In the genomic region with DNA sequence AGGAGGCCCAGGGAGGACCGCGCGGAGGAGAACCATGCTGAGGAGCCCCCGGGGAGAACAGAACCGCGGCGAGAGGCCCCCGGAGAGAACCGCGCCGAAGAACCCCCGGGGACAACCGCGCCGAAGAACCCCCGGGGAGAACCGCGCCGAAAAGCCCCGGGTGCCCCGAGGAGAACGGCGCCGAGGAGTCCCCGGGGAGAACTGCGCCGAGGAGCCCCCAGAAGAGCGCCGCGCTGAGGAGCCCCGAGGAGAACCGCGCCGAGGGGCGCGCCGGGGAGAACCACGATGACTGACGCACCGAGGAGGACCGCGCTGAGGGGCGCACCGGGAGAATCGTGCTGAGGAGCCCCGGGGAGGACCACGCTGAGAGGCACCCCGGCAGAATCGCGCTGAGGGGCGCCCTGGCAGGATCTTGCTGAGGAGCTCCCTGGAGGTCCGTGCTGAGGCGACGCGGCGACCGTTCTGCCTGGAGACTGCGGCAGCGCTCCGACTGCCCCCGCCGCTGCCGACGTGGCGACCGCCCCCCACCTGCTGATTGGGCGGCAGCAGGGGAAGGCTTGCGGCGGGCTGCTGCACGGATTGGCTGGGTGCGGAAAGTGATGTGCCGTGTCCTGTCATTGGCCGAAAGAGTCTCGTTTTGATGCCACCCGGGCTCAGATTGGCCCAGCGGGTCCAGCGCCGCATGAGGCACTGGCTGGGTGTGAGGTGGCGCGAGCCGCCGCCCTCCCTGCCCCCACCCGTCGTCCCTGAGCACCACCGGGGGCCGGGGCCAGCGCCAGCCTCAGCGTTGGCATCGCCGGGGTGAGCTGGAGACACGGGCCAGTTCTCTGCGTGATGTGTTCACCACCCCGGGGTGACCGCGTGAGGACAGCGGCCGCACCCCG, we compare ENCODE assay signal across 8 cellular contexts. TPM values are rescaled to one million over a fixed set of nuclear protein-coding genes. Genes with fewer than 3 reads are reported as not detected.
DNase-seq lines count a peak whose midpoint lies in the region; ATAC-seq and TF ChIP-seq lines count a peak whose summit lies in the region.

A gene (minus strand): TSS at position 464 of the 884 bp plus-strand sequence.

- H3K4me3 ChIP-seq in CD8-positive, alpha-beta memory T cell (ENCODE audit: low read length), result peak within 1 kb of the TSS; percentile 53
- H3K4me3 ChIP-seq in endodermal cell (ENCODE audit: low read length), result peak within 1 kb of the TSS; percentile 90

- peak within 1 kb of the TSS; percentile 65 for H3K27ac ChIP-seq in CD8-positive, alpha-beta memory T cell (ENCODE audit: low read depth, low read length)
- H3K27ac ChIP-seq in endodermal cell (ENCODE audit: low read depth, low read length), result peak within 1 kb of the TSS; percentile 51

- H3K27me3 Mint-ChIP-seq in CD8-positive, alpha-beta memory T cell, result peaks cover 0 to 2% of the 10 kb centered on the region in 2 donors
- H3K27me3 Mint-ChIP-seq in endodermal cell (ENCODE audit: insufficient read depth) (peaks cover 33% of the 10 kb centered on the region), mesothelial cell of epicardium (ENCODE audit: low read depth) (no peaks in the 10 kb centered on the region)

- WGBS in endodermal cell (ENCODE audit: insufficient coverage in 1 of 2, insufficient read length in 1 of 2), 2 experiments, result 40 to 52% methylated on average over 55 to 98 of the region's 98 CpGs

- H3K27me3 ChIP-seq in CD8-positive, alpha-beta memory T cell (ENCODE audit: insufficient read depth, low read length, poor library complexity, severe bottlenecking), result no peaks in the 10 kb centered on the region
- no peaks in the 10 kb centered on the region for H3K27me3 ChIP-seq in endodermal cell (ENCODE audit: control insufficient read depth, insufficient read depth, low read length, poor library complexity, severe bottlenecking)

- H3K4me3 Mint-ChIP-seq in CD8-positive, alpha-beta memory T cell, result peak within 1 kb of the TSS; percentile 78 to 92 (median 83)
- H3K4me3 Mint-ChIP-seq in endodermal cell (peak within 1 kb of the TSS; percentile 87), mesothelial cell of epicardium (peak within 1 kb of the TSS; percentile 91)

- peak within 1 kb of the TSS; percentile 23 to 90 (median 74) for H3K27ac Mint-ChIP-seq in CD8-positive, alpha-beta memory T cell
- H3K27ac Mint-ChIP-seq in endodermal cell, result peak within 1 kb of the TSS; percentile 85
- H3K27ac Mint-ChIP-seq in mesothelial cell of epicardium, result peak within 1 kb of the TSS; percentile 97

- H3K9me3 ChIP-seq in CD8-positive, alpha-beta memory T cell (ENCODE audit: low read length), result no peaks in the 10 kb centered on the region
- no peaks in the 10 kb centered on the region for H3K9me3 ChIP-seq in endodermal cell (ENCODE audit: control insufficient read depth, low read length)

- H3K36me3 ChIP-seq in CD8-positive, alpha-beta memory T cell (ENCODE audit: insufficient read depth, low read length), result no peaks in the 10 kb centered on the region
- H3K36me3 ChIP-seq in endodermal cell (ENCODE audit: control insufficient read depth, insufficient read depth, low read length), result no peaks in the 10 kb centered on the region

- H3K4me1 ChIP-seq in CD8-positive, alpha-beta memory T cell (ENCODE audit: insufficient read depth, low read length), result peaks cover 10% of the 10 kb centered on the region
- peaks cover 12% of the 10 kb centered on the region for H3K4me1 ChIP-seq in endodermal cell (ENCODE audit: control insufficient read depth, insufficient read depth, low read length)

- POLR2A ChIA-PET in CD8-positive, alpha-beta memory T cell (lab: Charles Lee), result no interaction called here

- no peaks in the 10 kb centered on the region for H3K9me3 Mint-ChIP-seq in CD8-positive, alpha-beta memory T cell
- H3K9me3 Mint-ChIP-seq in endodermal cell (peaks cover 12% of the 10 kb centered on the region), mesothelial cell of epicardium (no peaks in the 10 kb centered on the region)

- peak; percentile 79 to 92 (median 87) for DNase-seq in CD8-positive, alpha-beta memory T cell
- DNase-seq in HPDE6-E6E7 (ENCODE audit: extremely low spot score) (peak; percentile 93), NOMO-1 (lab: John Stamatoyannopoulos, UW; ENCODE audit: unreplicated experiment in 2 of 2) (peak; percentile 80 to 85), endodermal cell (peak; percentile 93), mesothelial cell of epicardium (ENCODE audit: low spot score in 2 of 2, unreplicated experiment in 2 of 2) (peak; percentile 74 to 87)
- DNase-seq in activated CD8-positive, alpha-beta memory T cell treated with anti-CD3 and anti-CD28 coated beads, Interleukin-2, amount 50 U/mL, for 1 hour (ENCODE audit: extremely low read depth), result peak; percentile 57
- DNase-seq in stimulated activated CD8-positive, alpha-beta memory T cell treated with anti-CD3 and anti-CD28 coated beads, Interleukin-15, amount 100 ng/mL, for 24 hours (ENCODE audit: low read depth), result peak; percentile 44

- H3K4me1 Mint-ChIP-seq in CD8-positive, alpha-beta memory T cell, result peaks cover 10 to 11% (median 10%) of the 10 kb centered on the region in 3 donors
- H3K4me1 Mint-ChIP-seq in endodermal cell, result peaks cover 59% of the 10 kb centered on the region
- peaks cover 77% of the 10 kb centered on the region for H3K4me1 Mint-ChIP-seq in mesothelial cell of epicardium

- TF ChIP-seq CTCF in endodermal cell (conservative IDR thresholded peaks at IDR 0.05) (no peak), mesothelial cell of epicardium (IDR thresholded peaks at IDR 0.05; ENCODE audit: unreplicated experiment) (no peak)

- peak within 1 kb of the TSS; percentile 73 for H3K9ac ChIP-seq in endodermal cell (ENCODE audit: extremely low read depth, low read length, poor library complexity, severe bottlenecking)

- CTCF ChIA-PET in CD8-positive, alpha-beta memory T cell (lab: Charles Lee), result no interaction called here

- peaks cover 0 to 2% (median 0%) of the 10 kb centered on the region in 3 donors for H3K36me3 Mint-ChIP-seq in CD8-positive, alpha-beta memory T cell
- H3K36me3 Mint-ChIP-seq in endodermal cell (ENCODE audit: low read depth) (peaks cover 8% of the 10 kb centered on the region), mesothelial cell of epicardium (peaks cover 6% of the 10 kb centered on the region)

- ATAC-seq in GM19463 (IDR thresholded peaks at IDR 0.05; ENCODE audit: unreplicated experiment), result peak; percentile 90

RNA-seq across cellular contexts. Expression of the gene that starts here (rescaled TPM):
- under 1 TPM; 0.20 TPM for total RNA-seq in CD8-positive, alpha-beta memory T cell
- 0.08 TPM for polyA plus RNA-seq in CD8-positive, alpha-beta memory T cell
- total RNA-seq in endodermal cell, result 1 to 10 TPM; 5.2 to 6.9 TPM
- polyA plus RNA-seq in endodermal cell (2013, experiment 1 of 2), result 0.71 TPM
- 0.99 TPM for polyA plus RNA-seq in endodermal cell (2013, experiment 2 of 2)
- 30.5 to 35.1 TPM (median 31.9 TPM) in 3 replicates for total RNA-seq in mesothelial cell of epicardium

Comparison
In these comparisons a context has a peak if more than half of its experiments do, and no peak if none do; other contexts are left out.
1. Peak in every context shown above with its lines: DNase-seq, ATAC-seq, H3K4me3 ChIP-seq and H3K27ac ChIP-seq.
2. RNA of the gene that starts here (total RNA-seq): 30.5 to 35.1 TPM in mesothelial cell of epicardium and 5.2 to 6.9 TPM in endodermal cell; 0.20 TPM in CD8-positive, alpha-beta memory T cell; every median in the first group is over 4 times any median in the second.
3. Peak in DNase-seq, H3K4me3 ChIP-seq and H3K27ac ChIP-seq in CD8-positive, alpha-beta memory T cell; RNA of the gene not detected or under 1 TPM.